In genomic region chrX:16807976-16808542, GRCh38 we compare ENCODE assay signal across 9 cellular contexts. TPM values are rescaled to one million over a fixed set of nuclear protein-coding genes. Genes with fewer than 3 reads are reported as not detected.
DNase-seq lines count a peak whose midpoint lies in the region; ATAC-seq and TF ChIP-seq lines count a peak whose summit lies in the region.
"Had no signal": no experiment of that assay in that cellular context is flagged by ENCODE, and none has a peak within 500 bp of the region (broad histone marks: within the 10 kb centered on the region; RNA-seq: fewer than 3 reads in every experiment).

No MANE protein-coding gene starts in this region.

- H3K9me3 ChIP-seq in MG63 (no peaks in the 10 kb centered on the region), mucosa of rectum (ENCODE audit: control insufficient read depth in 2 of 2, low read length in 2 of 2) (no peaks in the 10 kb centered on the region)

- peaks cover 8 to 9% of the 10 kb centered on the region in 2 donors for H3K4me1 ChIP-seq in mucosa of rectum (ENCODE audit: control insufficient read depth in 2 of 2, insufficient read depth in 2 of 2, low read length in 2 of 2)

- H3K4me3 ChIP-seq in MG63 (peak overlapping the region; percentile 15; the same call in 1 of the 2 replicates), coronary artery (peak overlapping the region; percentile 67), mucosa of rectum (ENCODE audit: low read length in 2 of 2) (peak overlapping the region in 1 of 2 donors; percentile 64)

- H3K27me3 ChIP-seq in MG63 (no peaks in the 10 kb centered on the region), mucosa of rectum (ENCODE audit: control insufficient read depth in 2 of 2, insufficient read depth in 2 of 2, low read length in 2 of 2) (no peaks in the 10 kb centered on the region)

- peaks cover 10% of the 10 kb centered on the region for H3K36me3 ChIP-seq in MG63
- H3K36me3 ChIP-seq in mucosa of rectum (ENCODE audit: control insufficient read depth in 2 of 2, insufficient read depth in 2 of 2, low read length in 2 of 2) = peaks cover 0 to 2% of the 10 kb centered on the region in 2 donors

- no peak overlapping the region for H3K9ac ChIP-seq in mucosa of rectum (ENCODE audit: low read depth in 1 of 2, low read length in 2 of 2)

- DNase-seq in AG20443 (ENCODE audit: low spot score) = peak; percentile 59
- peak; percentile 10 for DNase-seq in MG63
- no peak for DNase-seq in coronary artery (ENCODE audit: low spot score)
- DNase-seq in SHP77 (lab: John Stamatoyannopoulos, UW) = no peak
- DNase-seq in dedifferentiated amniotic fluid mesenchymal stem cell (ENCODE audit: extremely low spot score) = no peak
- no peak for DNase-seq in NCI-H345 treated with DMSO at 0.1 percent for 48 hours (lab: John Stamatoyannopoulos, UW; ENCODE audit: unreplicated experiment)

- no peak overlapping the region for H3K27ac ChIP-seq in coronary artery
- H3K27ac ChIP-seq in mucosa of rectum (ENCODE audit: low read depth in 2 of 2, low read length in 2 of 2) = peak overlapping the region; percentile 1 to 53
- H3K27ac ChIP-seq: VCaP had no signal

- ATAC-seq in HG03439 (IDR thresholded peaks at IDR 0.05; ENCODE audit: unreplicated experiment) = no peak

- no peak for TF ChIP-seq CTCF in coronary artery (IDR thresholded peaks at IDR 0.05)

RNA-seq across cellular contexts. Expression of gene TXLNG, which starts 21.8 kb away (rescaled TPM):
- total RNA-seq in MG63 (2014; rRNA removed; shearing (Covaris generic); ENCODE audit: low replicate concordance) = 8.6 and 12.7 TPM in 2 replicates

Comparison
In these comparisons a context has a peak if more than half of its experiments do, and no peak if none do; other contexts are left out.
1. DNase-seq: peak in AG20443 (single experiment) and MG63 (single experiment); none in coronary artery (single experiment), SHP77 (0 of 2), dedifferentiated amniotic fluid mesenchymal stem cell (single experiment) and NCI-H345 treated with DMSO at 0.1 percent for 48 hours (single experiment).
2. H3K27ac ChIP-seq: peak in mucosa of rectum (2 of 2); none in coronary artery (0 of 2).